Comparison of ENCODE assay signal across 7 cellular contexts in the genomic region with DNA sequence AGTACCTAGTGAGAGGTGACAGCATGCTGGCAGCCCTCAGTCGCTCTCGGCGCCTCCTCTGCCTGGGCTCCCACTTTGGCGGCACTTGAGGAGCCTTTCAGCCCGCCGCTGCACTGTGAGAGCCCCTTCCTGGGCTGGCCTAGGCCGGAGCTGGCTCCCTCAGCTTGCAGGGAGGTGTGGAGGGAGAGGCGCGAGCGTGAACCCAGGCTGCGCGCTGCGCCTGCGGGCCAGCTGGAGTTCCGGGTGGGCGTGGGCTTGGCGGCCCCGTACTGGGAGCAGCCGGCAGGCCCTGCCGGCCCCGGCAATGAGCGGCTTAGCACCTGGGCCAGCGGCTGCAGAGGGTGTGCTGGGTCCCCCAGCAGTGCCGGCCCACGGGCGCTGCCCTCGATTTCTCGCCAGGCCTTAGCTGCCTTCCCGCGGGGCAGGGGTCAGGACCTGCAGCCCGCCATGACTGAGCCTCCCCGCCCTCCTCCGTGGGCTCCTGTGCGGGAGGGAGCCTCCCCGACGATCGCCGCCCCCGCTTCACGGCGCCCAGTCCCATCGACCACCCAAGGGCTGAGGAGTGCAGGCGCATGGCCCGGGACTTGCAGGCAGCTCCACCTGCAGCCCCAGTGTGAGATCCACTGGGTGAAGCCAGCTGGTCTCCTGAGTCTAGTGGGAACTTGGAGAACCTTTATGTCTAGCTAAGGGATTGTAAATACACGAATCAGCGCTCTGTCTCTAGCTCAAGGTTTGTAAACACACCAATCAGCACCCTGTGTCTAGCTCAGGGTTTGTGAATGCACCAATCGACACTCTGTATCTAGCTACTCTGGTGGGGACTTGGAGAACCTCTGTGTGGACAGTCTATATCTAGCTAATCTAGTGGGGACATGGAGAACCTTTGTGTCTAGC.
DNase-seq lines count a peak whose midpoint lies in the region; FAIRE-seq and TF ChIP-seq lines count a peak whose summit lies in the region.
"Not testable (repeated sequence)": the region's sequence is repeated elsewhere in the genome, so short reads cannot be mapped to it uniquely, and the experiment has no call there.

No MANE protein-coding gene starts in this region.

- not testable (repeated sequence) for H3K4me1 ChIP-seq in HUES6 (ENCODE audit: control insufficient read depth, insufficient read depth, low read length); endodermal cell (ENCODE audit: control insufficient read depth, insufficient read depth, low read length); kidney (ENCODE audit: control insufficient read depth in 1 of 2, insufficient read depth in 1 of 2, low read depth in 1 of 2, low read length in 2 of 2); testis

- H3K36me3 ChIP-seq in HUES6 (ENCODE audit: control insufficient read depth, insufficient read depth, low read length); SK-N-MC (ENCODE audit: insufficient read depth, low read length); endodermal cell (ENCODE audit: control insufficient read depth, insufficient read depth, low read length); kidney (ENCODE audit: control insufficient read depth in 1 of 2, insufficient read depth in 2 of 2, low read length in 2 of 2); testis (ENCODE audit: low read depth, missing control alignments): not testable (repeated sequence)

- peak overlapping the region; percentile 23 for H3K4me3 Mint-ChIP-seq in endodermal cell

- intact Hi-C loops in kidney (cut with DNase I); testis (cut with DNase I; ENCODE audit: low total_unique reads): not testable (repeated sequence)

- WGBS in endodermal cell (ENCODE audit: insufficient coverage in 1 of 2, insufficient read length in 1 of 2), 2 experiments = 96 to 100% methylated on average over 5 to 47 of the region's 47 CpGs
- 77 to 81% methylated on average over 11 to 47 of the region's 47 CpGs for WGBS in testis, 2 donors

- DNase-seq in ELF-1 (ENCODE audit: low read depth, low spot score) (peak; percentile 66), activated gamma-delta T cell (lab: John Stamatoyannopoulos, UW) (peak; percentile 7), endodermal cell (peak; percentile 29), kidney (peak; percentile 68), testis (peak; percentile 20)
- DNase-seq in SK-N-MC (ENCODE audit: low read depth, low spot score) = not testable (repeated sequence)

- not testable (repeated sequence) for H3K36me3 Mint-ChIP-seq in endodermal cell (ENCODE audit: low read depth)

- not testable (repeated sequence) for H3K27ac ChIP-seq in HUES6 (ENCODE audit: low read depth, low read length); endodermal cell (ENCODE audit: low read depth, low read length); kidney (ENCODE audit: low read depth in 2 of 2, low read length in 2 of 2); testis
- 0 out of 2 replicates have a peak overlapping the region, but pooled peaks have one; percentile 58 for H3K27ac ChIP-seq in SK-N-MC

- TF ChIP-seq POLR2A in testis (IDR thresholded peaks at IDR 0.05) = not testable (repeated sequence)

- H3K9me3 Mint-ChIP-seq in endodermal cell = not testable (repeated sequence)

- not testable (repeated sequence) for H3K9ac ChIP-seq in HUES6 (ENCODE audit: low read length); SK-N-MC (ENCODE audit: insufficient read length); endodermal cell (ENCODE audit: extremely low read depth, low read length, poor library complexity, severe bottlenecking); kidney (ENCODE audit: low read length in 2 of 2)

- H3K4me3 ChIP-seq in HUES6 (ENCODE audit: low read depth, low read length) = peak overlapping the region; percentile 21; the same call in 1 of the 2 replicates
- H3K4me3 ChIP-seq in SK-N-MC; endodermal cell (ENCODE audit: low read length); kidney (ENCODE audit: low read length in 2 of 2): not testable (repeated sequence)
- H3K4me3 ChIP-seq in testis = peak overlapping the region; percentile 27 to 59

- H3K27ac Mint-ChIP-seq in endodermal cell = not testable (repeated sequence)

- H3K4me1 Mint-ChIP-seq in endodermal cell = not testable (repeated sequence)

- TF ChIP-seq CTCF in endodermal cell (conservative IDR thresholded peaks at IDR 0.05); kidney (IDR thresholded peaks at IDR 0.05; ENCODE audit: borderline replicate concordance, extremely low read depth, insufficient read depth); testis (IDR thresholded peaks at IDR 0.05): not testable (repeated sequence)

- not testable (repeated sequence) for H3K9me3 ChIP-seq in HUES6 (ENCODE audit: control insufficient read depth, insufficient read depth, low read depth, low read length); SK-N-MC (ENCODE audit: low read depth, low read length); endodermal cell (ENCODE audit: control insufficient read depth, low read length); kidney (ENCODE audit: control insufficient read depth in 1 of 2, low read length in 2 of 2); testis

- not testable (repeated sequence) for FAIRE-seq in kidney (lab: Jason Lieb, UNC)

- not testable (repeated sequence) for H3K27me3 ChIP-seq in HUES6 (ENCODE audit: control insufficient read depth, insufficient read depth, low read length); endodermal cell (ENCODE audit: control insufficient read depth, insufficient read depth, low read length, poor library complexity, severe bottlenecking); testis

- H3K27me3 Mint-ChIP-seq in endodermal cell (ENCODE audit: insufficient read depth) = not testable (repeated sequence)
